ENCODE assay signal across 24 cellular contexts in the genomic region with DNA sequence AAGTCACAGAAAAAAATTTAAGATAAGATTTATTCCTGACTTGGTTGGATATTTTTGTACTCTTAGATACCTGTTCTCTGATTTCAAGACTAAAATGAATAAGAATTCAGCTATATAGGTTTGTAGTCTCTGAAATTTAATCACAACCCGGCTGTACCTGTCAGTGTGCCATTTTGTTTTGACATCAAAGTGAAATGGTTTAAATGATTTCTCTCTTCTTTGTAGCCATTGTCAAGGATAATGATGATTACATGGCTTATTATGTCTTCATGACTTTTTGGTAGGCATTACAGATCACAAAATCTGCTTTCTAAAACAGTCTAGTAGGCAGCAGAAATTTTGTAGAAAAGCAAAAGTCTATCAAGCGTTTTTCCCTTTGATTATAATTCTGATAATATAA.
"Had no signal": no experiment of that assay in that cellular context is flagged by ENCODE, and none has a peak within 500 bp of the region (broad histone marks: within the 10 kb centered on the region; RNA-seq: fewer than 3 reads in every experiment).

No MANE protein-coding gene starts in this region.

- H3K4me1 Mint-ChIP-seq: T-cell had no signal

- DNase-seq: IMR-90, Karpas-422, KG1, MG63, NCI-H1092, NCI-H1105 treated with DMSO at 0.1 percent for 48 hours, NCI-H1417 treated with DMSO at 0.1 percent for 48 hours, NCI-H1694, NCI-H187 treated with DMSO at 0.1 percent for 48 hours, NCI-H2171 treated with DMSO at 0.1 percent for 48 hours, NCI-H226, NCI-H446, NCI-H510A, NCI-H524 treated with DMSO at 0.1 percent for 48 hours, NCI-H774, Right ventricle myocardium superior, RPMI8226, SIG-M5, SW 1271, T-cell had no signal

- H3K4me3 ChIP-seq: MG63, SJSA1, SK-N-MC had no signal

- H3K9me3 ChIP-seq: MG63 had no signal

- H3K27ac Mint-ChIP-seq: T-cell; T-helper 1 cell treated with Interleukin-12 subunit alpha and Interleukin-12 subunit beta and Interleukin-4 antibody, amounts not matched to agents 30 μg/mL and 1 μg/mL, for 36 hours had no signal

- H3K27me3 Mint-ChIP-seq: T-cell had no signal

- H3K36me3 Mint-ChIP-seq: T-cell had no signal

- H3K36me3 ChIP-seq: MG63, SJSA1 had no signal

- H3K27me3 ChIP-seq: MG63, SJSA1 had no signal

- ATAC-seq: HepG2, T-cell had no signal

- H3K4me1 ChIP-seq: SJSA1 had no signal

- H3K27ac ChIP-seq: SJSA1, SK-N-MC had no signal

- H3K4me3 Mint-ChIP-seq: T-cell; T-helper 1 cell treated with Interleukin-12 subunit alpha and Interleukin-12 subunit beta and Interleukin-4 antibody, amounts not matched to agents 30 μg/mL and 1 μg/mL, for 36 hours had no signal
